Comparison of ENCODE assay signal across 8 cellular contexts in genomic region chr2:26035110-26035728, GRCh38. TPM values are rescaled to one million over a fixed set of nuclear protein-coding genes. Genes with fewer than 3 reads are reported as not detected.
DNase-seq lines count a peak whose midpoint lies in the region; ATAC-seq and TF ChIP-seq lines count a peak whose summit lies in the region.

No MANE protein-coding gene starts in this region.

- peak overlapping the region; percentile 98 for H3K4me3 Mint-ChIP-seq in endothelial cell (ENCODE audit: unreplicated experiment)

- peak; percentile 23 for DNase-seq in EL
- peak; percentile 30 for DNase-seq in OCI-LY7 (ENCODE audit: low spot score)
- no peak for DNase-seq in endothelial cell (ENCODE audit: low spot score)
- DNase-seq in activated gamma-delta T cell (lab: John Stamatoyannopoulos, UW), result no peak
- no peak for DNase-seq in activated effector memory CD4-positive, alpha-beta T cell treated with anti-CD3 and anti-CD28 coated beads, Interleukin-2, amount 50 U/mL, for 16 hours
- no peak for DNase-seq in GM19238 (ENCODE audit: insufficient read length, low spot score)

- CTCF ChIA-PET in OCI-LY7 (lab: Charles Lee; ENCODE audit: unreplicated experiment), result no interaction called here

- H3K4me2 ChIP-seq in OCI-LY7 (ENCODE audit: low read length), result peak overlapping the region; percentile 97

- H3K79me2 ChIP-seq in OCI-LY7 (ENCODE audit: insufficient read depth, low read depth, low read length), result peaks cover 68% of the 10 kb centered on the region

- H3K27ac Mint-ChIP-seq in endothelial cell (ENCODE audit: unreplicated experiment), result peak overlapping the region; percentile 95

- H2AFZ ChIP-seq in OCI-LY7 (ENCODE audit: low read length) (no peak overlapping the region), neuron (ENCODE audit: low read depth, low read length) (no peak overlapping the region)

- peaks cover 28% of the 10 kb centered on the region for H4K20me1 ChIP-seq in OCI-LY7 (ENCODE audit: insufficient read depth, low read length)

- ATAC-seq in GM21825 (IDR thresholded peaks at IDR 0.05; ENCODE audit: unreplicated experiment), result no peak

- peaks cover 38% of the 10 kb centered on the region for H3K36me3 ChIP-seq in OCI-LY7 (ENCODE audit: insufficient read depth, low read length)
- H3K36me3 ChIP-seq in neuron (ENCODE audit: insufficient read depth, low read length), result peaks cover 16% of the 10 kb centered on the region

- POLR2A ChIA-PET in OCI-LY7 (lab: Charles Lee), result interaction anchor here (0.6 to 2.4 kb wide), 7 partner anchors 10 to 157 kb away, joined by 3 to 7 read pairs (median 3); partner anchors contain the start of gene KIF3C

- H3K9me3 ChIP-seq in OCI-LY7 (ENCODE audit: low read length) (no peaks in the 10 kb centered on the region), neuron (ENCODE audit: low read length) (no peaks in the 10 kb centered on the region)

- H3K36me3 Mint-ChIP-seq in endothelial cell (ENCODE audit: low read depth, unreplicated experiment), result peaks cover 5% of the 10 kb centered on the region

- H3K27me3 ChIP-seq in neuron (ENCODE audit: insufficient read depth, low read length), result no peaks in the 10 kb centered on the region

- peak overlapping the region; percentile 95 for H3K4me3 ChIP-seq in OCI-LY7 (ENCODE audit: low read depth, low read length, poor library complexity, severe bottlenecking)
- H3K4me3 ChIP-seq in neuron (ENCODE audit: low read length), result peak overlapping the region; percentile 86

- H3K4me1 ChIP-seq in OCI-LY7 (ENCODE audit: insufficient read depth, low read length, poor library complexity, severe bottlenecking) (peaks cover 30% of the 10 kb centered on the region), neuron (ENCODE audit: insufficient read depth, low read length) (peaks cover 8% of the 10 kb centered on the region)

- peak overlapping the region; percentile 73 for H3K27ac ChIP-seq in OCI-LY7 (ENCODE audit: low read depth, low read length, poor library complexity, severe bottlenecking)

- peaks cover 23% of the 10 kb centered on the region for H3K4me1 Mint-ChIP-seq in endothelial cell (ENCODE audit: unreplicated experiment)

- intact Hi-C loops in OCI-LY7 (cut with micrococcal nuclease; ENCODE audit: unreplicated experiment), result loop anchor here (2.0 to 10.0 kb wide), 3 partner anchors 156 to 1860 kb away; partner anchors contain the start of genes ASXL2, BABAM2, DTNB and RBKS

- BruUV-seq in OCI-LY7 (replicated peaks; lab: Mats Ljungman, UMichigan), result TSS peak; percentile 80

- TF ChIP-seq CTCF in OCI-LY7 (conservative IDR thresholded peaks at IDR 0.05; ENCODE audit: low read length) (no peak), endothelial cell (IDR thresholded peaks at IDR 0.05; ENCODE audit: unreplicated experiment) (no peak)

- no peaks in the 10 kb centered on the region for H3K9me3 Mint-ChIP-seq in endothelial cell (ENCODE audit: unreplicated experiment)

- no peaks in the 10 kb centered on the region for H3K9me2 ChIP-seq in OCI-LY7 (ENCODE audit: insufficient read depth, low read length)

- H3K27me3 Mint-ChIP-seq in endothelial cell (ENCODE audit: unreplicated experiment), result peaks cover 6% of the 10 kb centered on the region

RNA-seq across cellular contexts. Expression of gene RAB10, which starts 1.3 kb away (rescaled TPM):
- 58.3 and 109 TPM in 2 replicates for total RNA-seq in OCI-LY7 (2014; rRNA removed; shearing (Covaris generic))
- total RNA-seq in OCI-LY7 (2022), result 83.9 and 96.7 TPM in 2 replicates
- 130 TPM for total RNA-seq in endothelial cell (ENCODE audit: unreplicated experiment)

RNA-seq across cellular contexts. Expression of gene KIF3C, which starts 52.9 kb away (rescaled TPM):
- 3.8 and 4.0 TPM in 2 replicates for total RNA-seq in OCI-LY7 (2014; rRNA removed; shearing (Covaris generic))
- total RNA-seq in OCI-LY7 (2022) (10.5 and 11.4 TPM in 2 replicates), endothelial cell (ENCODE audit: unreplicated experiment) (78.1 TPM)

Comparison
In these comparisons a context has a peak if more than half of its experiments do, and no peak if none do; other contexts are left out.
1. DNase-seq: peak in EL (single experiment) and OCI-LY7 (single experiment); none in endothelial cell (single experiment), activated gamma-delta T cell (single experiment), activated effector memory CD4-positive, alpha-beta T cell treated with anti-CD3 and anti-CD28 coated beads, Interleukin-2, amount 50 U/mL, for 16 hours (single experiment) and GM19238 (single experiment).